ENCODE assay signal across 1 cellular context in the genomic region with DNA sequence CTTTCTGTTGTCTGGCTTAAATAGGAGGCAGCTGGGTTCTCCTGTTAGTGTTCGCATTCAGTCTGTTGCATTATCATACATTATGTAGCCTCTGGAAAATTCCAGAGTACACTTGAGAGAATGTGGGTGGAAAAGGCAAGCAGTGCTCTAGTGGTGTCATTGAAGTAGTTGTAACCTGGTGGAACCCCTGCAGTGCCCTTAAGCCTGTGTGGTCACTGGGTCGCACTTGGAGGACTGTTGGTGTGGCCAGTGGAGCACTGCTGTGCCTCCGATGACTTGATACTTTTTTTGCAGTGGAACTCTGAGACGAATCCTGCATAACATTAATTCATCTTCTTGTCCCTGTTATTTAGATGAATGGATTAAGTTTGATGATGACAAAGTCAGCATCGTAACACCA.
TF ChIP-seq lines count a peak whose summit lies in the region.

No MANE protein-coding gene starts in this region.

TF ChIP-seq in H1, 55 proteins besides CTCF, POLR2A, EP300 and RAD21:
- TF ChIP-seq E2F6 (IDR thresholded peaks at IDR 0.05) (no peak), CBX8 (IDR thresholded peaks at IDR 0.05; ENCODE audit: borderline replicate concordance, low read depth, low read length) (no peak), PHF8 (conservative IDR thresholded peaks at IDR 0.05; ENCODE audit: low read depth, low read length) (no peak), TCF12 (IDR thresholded peaks at IDR 0.05; ENCODE audit: low read depth, low read length) (no peak), ASH2L (IDR thresholded peaks at IDR 0.05; ENCODE audit: low read length) (no peak), CEBPB (IDR thresholded peaks at IDR 0.05; ENCODE audit: low read depth, low read length) (no peak), ZNF274 (IDR thresholded peaks at IDR 0.05; ENCODE audit: borderline replicate concordance, extremely low read depth, low read length) (no peak), SP2 (IDR thresholded peaks at IDR 0.05; ENCODE audit: low read length) (no peak), RBBP5 (IDR thresholded peaks at IDR 0.05; ENCODE audit: borderline replicate concordance, low read depth, low read length) (no peak), TAF7 (optimal IDR thresholded peaks at IDR 0.05; ENCODE audit: borderline replicate concordance, low read depth, low read length) (no peak), POU5F1 (IDR thresholded peaks at IDR 0.05; ENCODE audit: low read depth, low read length) (no peak)
